24 cellular contexts compared by ENCODE assay signal in the genomic region with DNA sequence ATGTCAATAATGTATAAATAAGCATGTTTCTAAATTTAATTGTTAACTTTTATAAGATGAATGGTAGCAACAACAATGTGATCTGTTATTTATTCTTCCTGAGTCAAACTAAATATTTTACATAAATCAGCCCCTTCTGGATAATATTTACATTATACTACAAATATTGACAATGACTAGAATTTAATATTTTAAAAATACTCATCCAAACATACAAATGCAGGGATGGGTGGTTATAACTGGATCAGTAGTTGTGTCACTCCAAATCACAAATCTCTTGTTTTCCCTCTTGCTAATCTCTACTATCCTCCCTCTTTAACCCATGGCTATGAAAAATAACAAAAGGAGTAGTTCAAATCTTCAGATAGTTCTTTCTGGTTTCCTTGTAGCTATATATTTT.
"Had no signal": no experiment of that assay in that cellular context is flagged by ENCODE, and none has a peak within 500 bp of the region (broad histone marks: within the 10 kb centered on the region; RNA-seq: fewer than 3 reads in every experiment).

No MANE protein-coding gene starts in this region.

- DNase-seq: colonic mucosa; effector CD8-positive, alpha-beta T cell; endodermal cell; gastrocnemius medialis; head of caudate nucleus; kidney; mucosa of descending colon; naive B cell; pancreas; right lobe of liver; stimulated activated CD4-positive, alpha-beta T cell treated with anti-CD3 and anti-CD28 coated beads, Interleukin-2, amount 100 ng/mL, for 24 hours; stimulated activated CD4-positive, alpha-beta T cell treated with anti-CD3 and anti-CD28 coated beads, Interleukin-4, amount 100 ng/mL, for 24 hours; stimulated activated naive CD8-positive, alpha-beta T cell treated with anti-CD3 and anti-CD28 coated beads, Interleukin-15, Interleukin-2, amounts not matched to agents 100 U/mL and 50 U/mL, for 24 hours; substantia nigra; testis; tibial artery had no signal

- H3K4me3 ChIP-seq: colonic mucosa, gastrocnemius medialis, hepatocyte, lung, mucosa of descending colon, pancreas, right lobe of liver, testis, tibial artery had no signal

- H3K27me3 ChIP-seq: colonic mucosa, gastrocnemius medialis, hepatocyte, neutrophil, pancreas, right lobe of liver, testis, tibial artery had no signal

- H3K79me2 ChIP-seq: hepatocyte had no signal

- ATAC-seq: esophagus mucosa; gastrocnemius medialis; left lobe of liver; mucosa of descending colon; natural killer cell treated with Interleukin-12 subunit alpha and Interleukin-12 subunit beta and Interleukin-15 and Interleukin-18, amount 100 ng/mL, for 72 hours; pancreas; right lobe of liver; stimulated activated memory B cell treated with anti-CD40 and anti-IgM and Interleukin-4, amounts not matched to agents 10 μg/mL and 1 μg/mL and 100 μg/mL, for 72 hours; stimulated activated naive CD8-positive, alpha-beta T cell treated with anti-CD3 and anti-CD28 coated beads, Interleukin-15, Interleukin-2, amounts not matched to agents 100 U/mL and 50 U/mL, for 24 hours had no signal

- H3K27ac ChIP-seq: colonic mucosa, epithelial cell of prostate, gastrocnemius medialis, hepatocyte, neutrophil, pancreas, right lobe of liver, testis, tibial artery had no signal

- H3K4me2 ChIP-seq: hepatocyte had no signal

- H3K36me3 ChIP-seq: colonic mucosa, gastrocnemius medialis, neutrophil, pancreas, right lobe of liver, tibial artery had no signal

- H3K9me3 ChIP-seq: colonic mucosa, gastrocnemius medialis, mucosa of descending colon, neutrophil, pancreas, right lobe of liver, testis, tibial artery had no signal

- H3K4me1 ChIP-seq: colonic mucosa, gastrocnemius medialis, pancreas, right lobe of liver, testis, tibial artery had no signal

- H2AFZ ChIP-seq: hepatocyte had no signal
